6 cellular contexts compared by ENCODE assay signal in genomic region chr12:53550131-53550530, GRCh38. TPM values are rescaled to one million over a fixed set of nuclear protein-coding genes. Genes with fewer than 3 reads are reported as not detected.
"Had no signal": no experiment of that assay in that cellular context is flagged by ENCODE, and none has a peak within 500 bp of the region (broad histone marks: within the 10 kb centered on the region; RNA-seq: fewer than 3 reads in every experiment).

No MANE protein-coding gene starts in this region.

RNA-seq across cellular contexts. Expression of gene NPFF, which starts 42.8 kb away (rescaled TPM):
- total RNA-seq: LHCN-M2, OCI-LY7, PC-9, Right ventricle myocardium inferior, RPMI7951, SK-MEL-5 had no signal
